Comparison of ENCODE assay signal across 23 cellular contexts in the genomic region with DNA sequence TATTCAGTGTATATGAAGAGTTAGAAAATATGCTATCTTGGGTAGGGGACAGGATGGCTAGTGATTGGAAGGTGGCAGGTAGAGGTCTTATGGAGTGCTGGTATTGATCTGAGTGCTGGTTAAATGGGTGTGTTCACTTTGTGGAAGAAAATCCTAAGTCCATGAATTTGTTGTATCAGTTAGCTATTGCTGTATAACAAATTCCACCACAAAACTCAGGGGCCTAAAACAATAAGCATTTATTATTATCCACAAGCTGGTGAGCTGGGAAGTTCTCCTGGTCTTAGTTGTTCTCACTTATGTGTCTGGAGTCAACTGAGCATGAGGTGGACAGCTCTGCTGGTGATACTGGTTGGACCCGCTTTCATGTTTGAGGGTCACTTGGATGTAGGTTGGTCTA.
"Had no signal": no experiment of that assay in that cellular context is flagged by ENCODE, and none has a peak within 500 bp of the region (broad histone marks: within the 10 kb centered on the region; RNA-seq: fewer than 3 reads in every experiment).

No MANE protein-coding gene starts in this region.

- ATAC-seq: naive thymus-derived CD4-positive, alpha-beta T cell; sciatic nerve; stimulated activated naive CD8-positive, alpha-beta T cell treated with anti-CD3 and anti-CD28 coated beads, Interleukin-15, amount 100 ng/mL, for 72 hours had no signal

- H3K4me2 ChIP-seq: neural progenitor cell, smooth muscle cell had no signal

- FAIRE-seq: endothelial cell of umbilical vein, frontal cortex, keratinocyte had no signal

- DNase-seq: dermis blood vessel endothelial cell; effector memory CD4-positive, alpha-beta T cell; head of caudate nucleus; mesendoderm; midbrain; naive thymus-derived CD4-positive, alpha-beta T cell; stimulated activated CD4-positive, alpha-beta T cell treated with anti-CD3 and anti-CD28 coated beads, Interleukin-12 subunit alpha, Interleukin-12 subunit beta, amount 100 ng/mL, for 4 hours; stimulated activated CD4-positive, alpha-beta T cell treated with anti-CD3 and anti-CD28 coated beads, Interleukin-1b, Interleukin-23, amount 100 ng/mL, for 48 hours; stimulated activated CD4-positive, alpha-beta T cell treated with anti-CD3 and anti-CD28 coated beads, Interleukin-4, amount 100 ng/mL, for 1 hour; stimulated activated CD8-positive, alpha-beta memory T cell treated with anti-CD3 and anti-CD28 coated beads, Interleukin-4, amount 100 ng/mL, for 48 hours; stimulated activated naive CD4-positive, alpha-beta T cell; stimulated activated naive CD8-positive, alpha-beta T cell treated with anti-CD3 and anti-CD28 coated beads, Interleukin-15, amount 100 ng/mL, for 72 hours; trophoblast cell had no signal

- H3K4me1 ChIP-seq: parathyroid adenoma had no signal

- H3K9me3 ChIP-seq: suprapubic skin had no signal

- H2AFZ ChIP-seq: neural progenitor cell, parathyroid adenoma had no signal

- H3K9ac ChIP-seq: neural progenitor cell, parathyroid adenoma had no signal

- H3K4me3 ChIP-seq: coronary artery, lung, neural progenitor cell, smooth muscle cell, suprapubic skin had no signal

- H3K27me3 ChIP-seq: neural progenitor cell, suprapubic skin had no signal

- H3K79me2 ChIP-seq: parathyroid adenoma had no signal

- H3K36me3 ChIP-seq: neural progenitor cell, suprapubic skin had no signal

- H3K27ac ChIP-seq: coronary artery, neural progenitor cell, parathyroid adenoma had no signal
